ENCODE assay signal across 12 cellular contexts in the genomic region with DNA sequence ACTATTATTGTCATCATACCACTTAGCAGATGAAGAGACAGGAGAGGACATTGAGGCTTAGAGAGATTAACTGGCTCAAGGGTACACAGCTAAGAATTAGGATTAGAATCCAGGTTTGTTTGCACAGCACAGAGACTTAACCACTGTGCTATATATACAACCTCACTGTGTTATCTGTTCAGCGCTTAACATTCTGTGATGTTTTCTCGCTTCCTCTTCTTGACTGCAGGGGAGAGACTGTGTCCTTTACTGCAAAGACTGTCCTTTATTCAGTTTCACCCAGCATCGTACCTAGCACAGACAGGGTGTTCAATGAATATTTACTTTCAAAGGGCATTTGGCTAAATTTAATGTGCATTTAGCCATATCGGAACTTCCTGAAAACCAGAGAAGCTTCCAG. TPM values are rescaled to one million over a fixed set of nuclear protein-coding genes. Genes with fewer than 3 reads are reported as not detected.
DNase-seq lines count a peak whose midpoint lies in the region; ATAC-seq, FAIRE-seq and TF ChIP-seq lines count a peak whose summit lies in the region.
"Had no signal": no experiment of that assay in that cellular context is flagged by ENCODE, and none has a peak within 500 bp of the region (broad histone marks: within the 10 kb centered on the region; RNA-seq: fewer than 3 reads in every experiment).

No MANE protein-coding gene starts in this region.

- H3K9ac ChIP-seq in mammary epithelial cell (ENCODE audit: insufficient read depth, low read length) (no peak overlapping the region), kidney (ENCODE audit: low read length in 2 of 2) (no peak overlapping the region)

- no peaks in the 10 kb centered on the region for H3K9me3 ChIP-seq in mammary epithelial cell (replicated peaks; ENCODE audit: insufficient read depth, low read length)
- H3K9me3 ChIP-seq in kidney (ENCODE audit: control insufficient read depth in 1 of 2, low read length in 2 of 2) = no peaks in the 10 kb centered on the region

- H4K20me1 ChIP-seq in mammary epithelial cell (ENCODE audit: insufficient read depth, low read length) = no peaks in the 10 kb centered on the region

- TF ChIP-seq CTCF in GM10248 (IDR thresholded peaks at IDR 0.05; ENCODE audit: control extremely low read depth, extremely low read depth, low read depth, missing control alignments) = no peak
- no peak for TF ChIP-seq CTCF in mammary epithelial cell (conservative IDR thresholded peaks at IDR 0.05 in 1 of 2, IDR thresholded peaks at IDR 0.05 in 1 of 2; ENCODE audit: extremely low read depth in 1 of 2, insufficient read depth in 1 of 2, low read depth in 1 of 2, low read length in 2 of 2)
- no peak for TF ChIP-seq CTCF in kidney (IDR thresholded peaks at IDR 0.05; ENCODE audit: borderline replicate concordance, extremely low read depth, insufficient read depth)

- H3K36me3 ChIP-seq in mammary epithelial cell (ENCODE audit: insufficient read depth, low read length) (no peaks in the 10 kb centered on the region), kidney (ENCODE audit: control insufficient read depth in 1 of 2, insufficient read depth in 2 of 2, low read length in 2 of 2) (no peaks in the 10 kb centered on the region)

- WGBS in mammary epithelial cell (ENCODE audit: low coverage, missing lambda C conversion rate) = 83% methylated on average over 4 of the region's 4 CpGs

- H2AFZ ChIP-seq in mammary epithelial cell (ENCODE audit: low read depth, low read length) = no peak overlapping the region

- peaks cover 6% of the 10 kb centered on the region for H3K27me3 ChIP-seq in mammary epithelial cell (ENCODE audit: insufficient read depth, low read length)

- peak; percentile 48 for DNase-seq in GM10248 (ENCODE audit: extremely low spot score)
- DNase-seq in islet precursor cell = no peak
- DNase-seq in mammary epithelial cell = no peak
- DNase-seq in iPS-NIHi11 (ENCODE audit: low spot score) = no peak
- DNase-seq in kidney = no peak
- DNase-seq: kidney glomerular epithelial cell, PC-3, trophoblast cell had no signal

- H3K79me2 ChIP-seq in mammary epithelial cell (ENCODE audit: insufficient read depth, low read length) = no peaks in the 10 kb centered on the region

- no peak overlapping the region for H3K4me2 ChIP-seq in mammary epithelial cell (ENCODE audit: insufficient read depth, low read depth, low read length)

- dilution Hi-C loops in mammary epithelial cell (cut with HindIII; ENCODE audit: low sequenced_read_pairs) = no loop called here

- H3K4me3 ChIP-seq in mammary epithelial cell (replicated peaks in 1 of 3; ENCODE audit: insufficient read depth in 1 of 3, low read depth in 2 of 3, low read length in 3 of 3) (no peak overlapping the region), kidney (ENCODE audit: low read length in 2 of 2) (no peak overlapping the region)

- POLR2A ChIA-PET in GM10248 (lab: Yijun Ruan, JAX) = no interaction called here

- no TSS peak for BruUV-seq in mammary epithelial cell (replicated peaks; lab: Mats Ljungman, UMichigan)

- peak; percentile 97 for ATAC-seq in GM19324 (IDR thresholded peaks at IDR 0.05; ENCODE audit: low FRiP score, unreplicated experiment)
- ATAC-seq in HG02642 (IDR thresholded peaks at IDR 0.05; ENCODE audit: poor library complexity, unreplicated experiment) = peak; percentile 87
- ATAC-seq in HG03521 (IDR thresholded peaks at IDR 0.05; ENCODE audit: unreplicated experiment) = peak; percentile 89
- ATAC-seq: PC-3 had no signal

- H3K4me1 ChIP-seq in mammary epithelial cell (ENCODE audit: insufficient read depth, low read length) (no peaks in the 10 kb centered on the region), kidney (ENCODE audit: control insufficient read depth in 1 of 2, insufficient read depth in 1 of 2, low read depth in 1 of 2, low read length in 2 of 2) (no peaks in the 10 kb centered on the region)

- in situ Hi-C loops in mammary epithelial cell (cut with MboI; ENCODE audit: low sequenced_read_pairs in 2 of 2) = no loop called here

- intact Hi-C loops in mammary epithelial cell (cut with micrococcal nuclease) (no loop called here), kidney (cut with DNase I) (no loop called here)

- no peak overlapping the region for H3K27ac ChIP-seq in mammary epithelial cell (ENCODE audit: insufficient read depth, low read depth, low read length)
- no peak overlapping the region for H3K27ac ChIP-seq in kidney (ENCODE audit: low read depth in 2 of 2, low read length in 2 of 2)

- no peak for FAIRE-seq in kidney (lab: Jason Lieb, UNC)

- CTCF ChIA-PET in GM10248 (lab: Yijun Ruan, JAX) (interaction anchor here (1.0 to 1.5 kb wide), 3 partner anchors 11 to 65 kb away, joined by 3 to 6 read pairs (median 3); no protein-coding TSS in a partner anchor), mammary epithelial cell (lab: Charles Lee; ENCODE audit: low non-redundant PET) (no interaction called here)

RNA-seq across cellular contexts. Expression of a gene that starts 54.9 kb away (rescaled TPM):
- total RNA-seq in mammary epithelial cell = under 1 TPM in 1 of 2 donors, not detected in 1; under 0.01 TPM
- not detected for polyA plus RNA-seq in mammary epithelial cell
- not detected for polyA minus RNA-seq in mammary epithelial cell
- not detected for total RNA-seq in kidney
- polyA plus RNA-seq in kidney (ENCODE audit: insufficient read depth, low read depth, low replicate concordance) = not detected
- total RNA-seq: osteocyte, PC-3 had no signal
